In genomic region chr5:123810253-123810652, GRCh38 we compare ENCODE assay signal across 11 cellular contexts.
DNase-seq lines count a peak whose midpoint lies in the region; ATAC-seq and TF ChIP-seq lines count a peak whose summit lies in the region.
"Had no signal": no experiment of that assay in that cellular context is flagged by ENCODE, and none has a peak within 500 bp of the region (broad histone marks: within the 10 kb centered on the region; RNA-seq: fewer than 3 reads in every experiment).

No MANE protein-coding gene starts in this region.

- peaks cover 64% of the 10 kb centered on the region for H3K4me1 Mint-ChIP-seq in glutamatergic neuron (ENCODE audit: low read depth, unreplicated experiment)
- H3K4me1 Mint-ChIP-seq in osteocyte (ENCODE audit: unreplicated experiment): peaks cover 43% of the 10 kb centered on the region
- H3K4me1 Mint-ChIP-seq in T-helper 17 cell: no peaks in the 10 kb centered on the region
- H3K4me1 Mint-ChIP-seq: activated naive CD4-positive, alpha-beta T cell treated with anti-CD3 and anti-CD28 coated beads, Interleukin-2, amount 50 U/mL, for 24 hours had no signal

- peaks cover 2% of the 10 kb centered on the region for H3K9me3 ChIP-seq in T-helper 17 cell (ENCODE audit: control insufficient read depth, low read length, poor library complexity, severe bottlenecking)
- H3K9me3 ChIP-seq: SJSA1, uterus had no signal

- DNase-seq in G401 (ENCODE audit: low spot score) (peak; percentile 32), NCI-H774 (lab: John Stamatoyannopoulos, UW) (peak; percentile 39), glutamatergic neuron (no peak), osteocyte (ENCODE audit: extremely low spot score, unreplicated experiment) (no peak), AG08395 (ENCODE audit: low spot score) (no peak), T-helper 17 cell (no peak), NCI-H128 (lab: John Stamatoyannopoulos, UW; ENCODE audit: unreplicated experiment) (no peak)
- DNase-seq: uterus had no signal

- H3K27me3 Mint-ChIP-seq in glutamatergic neuron (ENCODE audit: unreplicated experiment): peaks cover 2% of the 10 kb centered on the region
- no peaks in the 10 kb centered on the region for H3K27me3 Mint-ChIP-seq in osteocyte (ENCODE audit: unreplicated experiment)
- no peaks in the 10 kb centered on the region for H3K27me3 Mint-ChIP-seq in T-helper 17 cell
- H3K27me3 Mint-ChIP-seq: activated naive CD4-positive, alpha-beta T cell treated with anti-CD3 and anti-CD28 coated beads, Interleukin-2, amount 50 U/mL, for 24 hours had no signal

- in situ Hi-C loops in G401 (cut with HindIII; ENCODE audit: low sequenced_read_pairs): no loop called here

- TF ChIP-seq CTCF in glutamatergic neuron (IDR thresholded peaks at IDR 0.05; ENCODE audit: partially characterized antibody, unreplicated experiment): no peak
- no peak for TF ChIP-seq CTCF in osteocyte (IDR thresholded peaks at IDR 0.05)

- H3K27ac Mint-ChIP-seq in glutamatergic neuron (ENCODE audit: unreplicated experiment): peak overlapping the region; percentile 88
- H3K27ac Mint-ChIP-seq in osteocyte (ENCODE audit: unreplicated experiment): peak overlapping the region; percentile 62
- H3K27ac Mint-ChIP-seq in T-helper 17 cell: no peak overlapping the region
- H3K27ac Mint-ChIP-seq: activated naive CD4-positive, alpha-beta T cell treated with anti-CD3 and anti-CD28 coated beads, Interleukin-2, amount 50 U/mL, for 24 hours had no signal

- H3K9me3 Mint-ChIP-seq in glutamatergic neuron (ENCODE audit: unreplicated experiment) (peaks cover 2% of the 10 kb centered on the region), osteocyte (ENCODE audit: unreplicated experiment) (no peaks in the 10 kb centered on the region)
- H3K9me3 Mint-ChIP-seq: activated naive CD4-positive, alpha-beta T cell treated with anti-CD3 and anti-CD28 coated beads, Interleukin-2, amount 50 U/mL, for 24 hours had no signal

- H3K4me3 Mint-ChIP-seq in glutamatergic neuron (ENCODE audit: unreplicated experiment): peak overlapping the region; percentile 56
- no peak overlapping the region for H3K4me3 Mint-ChIP-seq in osteocyte (ENCODE audit: unreplicated experiment)
- H3K4me3 Mint-ChIP-seq in T-helper 17 cell: no peak overlapping the region
- H3K4me3 Mint-ChIP-seq: activated naive CD4-positive, alpha-beta T cell treated with anti-CD3 and anti-CD28 coated beads, Interleukin-2, amount 50 U/mL, for 24 hours had no signal

- no peaks in the 10 kb centered on the region for H3K36me3 Mint-ChIP-seq in glutamatergic neuron (ENCODE audit: unreplicated experiment)
- H3K36me3 Mint-ChIP-seq in osteocyte (ENCODE audit: unreplicated experiment): no peaks in the 10 kb centered on the region
- H3K36me3 Mint-ChIP-seq in T-helper 17 cell (ENCODE audit: low read depth): no peaks in the 10 kb centered on the region
- H3K36me3 Mint-ChIP-seq: activated naive CD4-positive, alpha-beta T cell treated with anti-CD3 and anti-CD28 coated beads, Interleukin-2, amount 50 U/mL, for 24 hours had no signal

- no peak for ATAC-seq in HG03039 (IDR thresholded peaks at IDR 0.05; ENCODE audit: unreplicated experiment)
- no peak for ATAC-seq in T-helper 17 cell

Comparison
In these comparisons a context has a peak if more than half of its experiments do, and no peak if none do; other contexts are left out.
1. DNase-seq: peak in G401 (single experiment) and NCI-H774 (single experiment); none in glutamatergic neuron (single experiment), osteocyte (single experiment), AG08395 (single experiment), T-helper 17 cell (0 of 3) and NCI-H128 (single experiment).